ENCODE assay signal across 1 cellular context in the genomic region with DNA sequence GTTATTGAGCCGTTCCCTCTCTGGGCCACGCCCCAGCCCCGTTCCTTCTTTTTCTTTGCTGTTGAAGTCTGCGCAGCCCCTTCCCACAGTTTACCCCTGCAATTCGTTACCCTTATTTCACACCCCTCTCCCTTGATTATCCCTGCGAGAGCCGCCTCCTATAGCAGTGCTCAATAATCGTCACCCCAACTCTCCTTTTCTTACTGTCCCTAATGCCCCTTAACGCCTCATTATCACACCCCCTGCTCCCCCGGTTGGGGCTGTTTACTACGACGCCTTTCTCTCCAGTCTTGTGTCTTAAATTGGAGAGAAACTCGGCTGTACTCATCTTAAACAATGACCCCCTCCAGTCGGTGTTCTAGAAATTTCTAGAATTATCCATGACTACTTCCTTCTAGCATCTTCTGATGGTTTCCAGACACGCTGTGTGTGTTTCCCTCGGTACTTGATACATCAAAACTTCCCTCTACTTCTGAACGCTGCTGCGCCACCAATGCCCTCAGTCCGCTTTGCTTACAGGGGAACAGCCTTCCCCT.
TF ChIP-seq lines count a peak whose summit lies in the region.

No MANE protein-coding gene starts in this region.

TF ChIP-seq in IMR-90, 13 proteins besides CTCF, POLR2A, EP300 and RAD21 (continued from another document):
- TF ChIP-seq CEBPB (IDR thresholded peaks at IDR 0.05; ENCODE audit: low read depth, low read length) (no peak), CHD1 (IDR thresholded peaks at IDR 0.05; ENCODE audit: low read depth, low read length) (no peak)
- TF ChIP-seq, protein P1, sequence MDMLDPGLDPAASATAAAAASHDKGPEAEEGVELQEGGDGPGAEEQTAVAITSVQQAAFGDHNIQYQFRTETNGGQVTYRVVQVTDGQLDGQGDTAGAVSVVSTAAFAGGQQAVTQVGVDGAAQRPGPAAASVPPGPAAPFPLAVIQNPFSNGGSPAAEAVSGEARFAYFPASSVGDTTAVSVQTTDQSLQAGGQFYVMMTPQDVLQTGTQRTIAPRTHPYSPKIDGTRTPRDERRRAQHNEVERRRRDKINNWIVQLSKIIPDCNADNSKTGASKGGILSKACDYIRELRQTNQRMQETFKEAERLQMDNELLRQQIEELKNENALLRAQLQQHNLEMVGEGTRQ (IDR thresholded peaks at IDR 0.05; ENCODE audit: low read depth, low read length) = no peak
